Comparison of ENCODE assay signal across 1 cellular context in the genomic region with DNA sequence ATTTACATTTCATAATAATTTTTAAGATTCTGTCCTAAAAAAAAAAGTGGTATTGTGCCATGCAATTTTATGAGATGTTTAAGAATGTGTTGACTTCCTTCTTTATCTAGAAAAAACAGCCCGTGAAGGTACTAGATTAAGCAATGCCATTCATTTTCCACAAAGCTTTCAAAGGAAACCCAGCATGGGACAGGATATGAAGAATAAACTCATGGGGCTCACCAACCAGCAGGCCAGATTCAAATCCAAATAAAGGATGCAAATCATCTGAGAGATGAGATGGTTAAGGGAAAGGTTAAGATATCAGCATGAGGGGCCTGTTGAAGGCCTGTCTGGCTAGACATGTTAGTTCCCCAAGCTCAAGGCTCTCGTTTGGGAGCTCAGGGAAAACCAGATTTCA.
TF ChIP-seq lines count a peak whose summit lies in the region.

No MANE protein-coding gene starts in this region.

TF ChIP-seq in HepG2, 621 proteins besides CTCF, POLR2A, EP300 and RAD21 (continued from another document):
- no peak for TF ChIP-seq MIXL1 (CRISPR knock-in tag; IDR thresholded peaks at IDR 0.05)
- TF ChIP-seq, protein P1, sequence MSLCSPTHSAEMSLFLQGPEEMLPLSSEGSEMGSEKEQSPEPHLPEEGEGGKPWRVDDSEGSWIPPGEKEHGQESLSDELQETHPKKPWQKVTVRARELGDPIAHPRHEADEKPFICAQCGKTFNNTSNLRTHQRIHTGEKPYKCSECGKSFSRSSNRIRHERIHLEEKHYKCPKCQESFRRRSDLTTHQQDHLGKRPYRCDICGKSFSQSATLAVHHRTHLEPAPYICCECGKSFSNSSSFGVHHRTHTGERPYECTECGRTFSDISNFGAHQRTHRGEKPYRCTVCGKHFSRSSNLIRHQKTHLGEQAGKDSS (CRISPR knock-in tag; IDR thresholded peaks at IDR 0.05; ENCODE audit: borderline replicate concordance, low read depth) = no peak
- TF ChIP-seq, protein P2, sequence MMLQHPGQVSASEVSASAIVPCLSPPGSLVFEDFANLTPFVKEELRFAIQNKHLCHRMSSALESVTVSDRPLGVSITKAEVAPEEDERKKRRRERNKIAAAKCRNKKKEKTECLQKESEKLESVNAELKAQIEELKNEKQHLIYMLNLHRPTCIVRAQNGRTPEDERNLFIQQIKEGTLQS (CRISPR knock-in tag; IDR thresholded peaks at IDR 0.05) = no peak
- TF ChIP-seq HOXD1 (CRISPR knock-in tag; IDR thresholded peaks at IDR 0.05) = no peak
